In the genomic region with DNA sequence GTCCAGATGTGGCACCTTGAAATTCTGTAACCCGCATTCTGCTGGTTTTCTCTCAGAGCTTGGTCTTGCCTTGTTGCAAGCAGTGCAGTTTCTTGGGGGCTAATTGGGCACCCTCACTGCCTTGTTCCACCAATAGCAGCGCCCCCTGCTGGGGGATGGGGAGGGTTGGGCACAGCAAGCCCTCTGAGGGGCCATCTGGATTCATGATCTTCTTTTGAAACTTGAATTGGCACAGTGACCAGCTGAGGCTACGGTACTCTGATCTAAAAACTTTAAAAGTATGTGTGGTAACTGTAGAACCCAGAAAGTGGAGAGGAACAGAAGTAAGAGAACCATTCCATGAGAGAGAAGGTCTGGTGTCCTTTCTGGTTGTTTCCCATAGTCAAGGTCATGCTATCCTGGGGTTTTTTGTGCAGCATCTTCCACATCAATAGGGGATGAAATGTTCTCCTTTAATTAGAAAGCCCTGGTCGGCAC, we compare ENCODE assay signal across 1 cellular context.
TF ChIP-seq lines count a peak whose summit lies in the region.

No MANE protein-coding gene starts in this region.

TF ChIP-seq in K562, 482 proteins besides CTCF, POLR2A, EP300 and RAD21 (continued from another document and continues in another):
- TF ChIP-seq ZFP30 (CRISPR knock-in tag; IDR thresholded peaks at IDR 0.05; ENCODE audit: borderline replicate concordance) (no peak), GATAD2A (IDR thresholded peaks at IDR 0.05) (no peak), DIDO1 (tag; IDR thresholded peaks at IDR 0.05; ENCODE audit: low read depth) (no peak), FOXK1 (CRISPR knock-in tag; IDR thresholded peaks at IDR 0.05; ENCODE audit: borderline replicate concordance) (no peak), MTA1 (IDR thresholded peaks at IDR 0.05; ENCODE audit: borderline replicate concordance) (peak; percentile 20; the same call in 1 of the 2 replicates), ZBTB8A (IDR thresholded peaks at IDR 0.05; ENCODE audit: partially characterized antibody) (no peak), ZNF696 (CRISPR knock-in tag; conservative IDR thresholded peaks at IDR 0.05) (0 out of 2 replicates have a peak, but pooled peaks have one; percentile 63), C11orf30 (IDR thresholded peaks at IDR 0.05; ENCODE audit: low read depth) (no peak), HOXB6 (CRISPR knock-in tag; IDR thresholded peaks at IDR 0.05; ENCODE audit: borderline replicate concordance) (no peak), GABPA (tag; conservative IDR thresholded peaks at IDR 0.05; ENCODE audit: low read depth) (no peak), CBX1 (IDR thresholded peaks at IDR 0.05; ENCODE audit: low read depth) (no peak), PPARD (CRISPR knock-in tag; IDR thresholded peaks at IDR 0.05) (no peak), ILF3 (IDR thresholded peaks at IDR 0.05; ENCODE audit: borderline replicate concordance) (no peak; the same call in 1 of the 2 replicates), HSF4 (CRISPR knock-in tag; IDR thresholded peaks at IDR 0.05; ENCODE audit: borderline replicate concordance) (no peak), MAFK (IDR thresholded peaks at IDR 0.05; ENCODE audit: low read length) (no peak), PRMT5 (CRISPR knock-in tag; IDR thresholded peaks at IDR 0.05) (no peak), NUFIP1 (IDR thresholded peaks at IDR 0.05; ENCODE audit: partially characterized antibody) (no peak), HDAC3 (IDR thresholded peaks at IDR 0.05; ENCODE audit: borderline replicate concordance, partially characterized antibody) (no peak), NCOA6 (IDR thresholded peaks at IDR 0.05) (no peak), ZNF121 (CRISPR knock-in tag; conservative IDR thresholded peaks at IDR 0.05) (no peak), ZC3H8 (IDR thresholded peaks at IDR 0.05) (no peak), ELF1 (tag; IDR thresholded peaks at IDR 0.05) (no peak; the same call in 1 of the 2 replicates), ZNF253 (CRISPR knock-in tag; conservative IDR thresholded peaks at IDR 0.05) (no peak; the same call in 1 of the 2 replicates), KLF10 (CRISPR knock-in tag; IDR thresholded peaks at IDR 0.05) (no peak), CBX3 (IDR thresholded peaks at IDR 0.05; ENCODE audit: borderline replicate concordance in 1 of 2, low read length in 2 of 2) (no peak), ZNF212 (CRISPR knock-in tag; IDR thresholded peaks at IDR 0.05) (no peak), SRSF9 (IDR thresholded peaks at IDR 0.05; ENCODE audit: borderline replicate concordance, low read depth, low read length) (no peak), ZNF175 (CRISPR knock-in tag; IDR thresholded peaks at IDR 0.05; ENCODE audit: low read depth) (no peak), MYBL2 (IDR thresholded peaks at IDR 0.05; ENCODE audit: low read depth) (no peak), MYBL2 (CRISPR knock-in tag; IDR thresholded peaks at IDR 0.05; ENCODE audit: borderline replicate concordance) (no peak), BRD4 (IDR thresholded peaks at IDR 0.05) (0 out of 2 replicates have a peak, but pooled peaks have one; percentile 58), NR1H2 (CRISPR knock-in tag; IDR thresholded peaks at IDR 0.05) (no peak), FIP1L1 (IDR thresholded peaks at IDR 0.05; ENCODE audit: low read depth, low read length, poor library complexity, severe bottlenecking) (no peak), SMARCB1 (IDR thresholded peaks at IDR 0.05; ENCODE audit: insufficient read length, low read depth) (no peak), NELFE (IDR thresholded peaks at IDR 0.05; ENCODE audit: insufficient read depth, insufficient read length) (no peak), DACH1 (IDR thresholded peaks at IDR 0.05; ENCODE audit: partially characterized antibody) (no peak), RNF2 (IDR thresholded peaks at IDR 0.05) (no peak), PHF8 (IDR thresholded peaks at IDR 0.05; ENCODE audit: borderline replicate concordance, low read length) (no peak), CTBP1 (IDR thresholded peaks at IDR 0.05; ENCODE audit: borderline replicate concordance) (peak; percentile 62; the same call in 1 of the 2 replicates), NEUROD1 (IDR thresholded peaks at IDR 0.05; ENCODE audit: borderline replicate concordance, low read depth, low read length, partially characterized antibody) (no peak), CHD4 (IDR thresholded peaks at IDR 0.05; ENCODE audit: insufficient read depth, insufficient replicate concordance, low read depth, low read length, poor library complexity, severe bottlenecking) (no peak), ZNF695 (CRISPR knock-in tag; IDR thresholded peaks at IDR 0.05) (peak; percentile 69; the same call in 1 of the 2 replicates), RBBP5 (IDR thresholded peaks at IDR 0.05; ENCODE audit: borderline replicate concordance, insufficient read depth, low read length, poor library complexity, severe bottlenecking) (no peak), MTF1 (CRISPR knock-in tag; IDR thresholded peaks at IDR 0.05; ENCODE audit: borderline replicate concordance) (no peak), ZNF57 (CRISPR knock-in tag; IDR thresholded peaks at IDR 0.05) (peak; percentile 56; the same call in 1 of the 2 replicates), ZNF324 (CRISPR knock-in tag; IDR thresholded peaks at IDR 0.05) (0 out of 2 replicates have a peak, but pooled peaks have one; percentile 46), FOXJ3 (CRISPR knock-in tag; IDR thresholded peaks at IDR 0.05) (no peak), CCNT2 (IDR thresholded peaks at IDR 0.05; ENCODE audit: borderline replicate concordance, extremely low read depth, insufficient read length, low read depth, low read length) (no peak), POLR2G (IDR thresholded peaks at IDR 0.05; ENCODE audit: low read depth, low read length) (no peak), ETV5 (CRISPR knock-in tag; IDR thresholded peaks at IDR 0.05; ENCODE audit: low read depth) (no peak; the same call in 1 of the 2 replicates), HEY1 (CRISPR knock-in tag; IDR thresholded peaks at IDR 0.05; ENCODE audit: borderline replicate concordance) (no peak)
- TF ChIP-seq, protein P1, sequence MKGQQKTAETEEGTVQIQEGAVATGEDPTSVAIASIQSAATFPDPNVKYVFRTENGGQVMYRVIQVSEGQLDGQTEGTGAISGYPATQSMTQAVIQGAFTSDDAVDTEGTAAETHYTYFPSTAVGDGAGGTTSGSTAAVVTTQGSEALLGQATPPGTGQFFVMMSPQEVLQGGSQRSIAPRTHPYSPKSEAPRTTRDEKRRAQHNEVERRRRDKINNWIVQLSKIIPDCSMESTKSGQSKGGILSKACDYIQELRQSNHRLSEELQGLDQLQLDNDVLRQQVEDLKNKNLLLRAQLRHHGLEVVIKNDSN (CRISPR knock-in tag; IDR thresholded peaks at IDR 0.05): no peak; the same call in none of the 2 replicates
- TF ChIP-seq, protein P2, sequence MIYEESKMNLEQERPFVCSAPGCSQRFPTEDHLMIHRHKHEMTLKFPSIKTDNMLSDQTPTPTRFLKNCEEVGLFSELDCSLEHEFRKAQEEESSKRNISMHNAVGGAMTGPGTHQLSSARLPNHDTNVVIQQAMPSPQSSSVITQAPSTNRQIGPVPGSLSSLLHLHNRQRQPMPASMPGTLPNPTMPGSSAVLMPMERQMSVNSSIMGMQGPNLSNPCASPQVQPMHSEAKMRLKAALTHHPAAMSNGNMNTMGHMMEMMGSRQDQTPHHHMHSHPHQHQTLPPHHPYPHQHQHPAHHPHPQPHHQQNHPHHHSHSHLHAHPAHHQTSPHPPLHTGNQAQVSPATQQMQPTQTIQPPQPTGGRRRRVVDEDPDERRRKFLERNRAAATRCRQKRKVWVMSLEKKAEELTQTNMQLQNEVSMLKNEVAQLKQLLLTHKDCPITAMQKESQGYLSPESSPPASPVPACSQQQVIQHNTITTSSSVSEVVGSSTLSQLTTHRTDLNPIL (CRISPR knock-in tag; IDR thresholded peaks at IDR 0.05): no peak
- TF ChIP-seq, protein P3, sequence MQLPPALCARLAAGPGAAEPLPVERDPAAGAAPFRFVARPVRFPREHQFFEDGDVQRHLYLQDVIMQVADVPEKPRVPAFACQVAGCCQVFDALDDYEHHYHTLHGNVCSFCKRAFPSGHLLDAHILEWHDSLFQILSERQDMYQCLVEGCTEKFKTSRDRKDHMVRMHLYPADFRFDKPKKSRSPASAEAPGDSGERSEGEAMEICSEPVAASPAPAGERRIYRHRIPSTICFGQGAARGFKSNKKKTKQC (CRISPR knock-in tag; IDR thresholded peaks at IDR 0.05): peak; percentile 75; the same call in 1 of the 2 replicates
- TF ChIP-seq, protein P4, sequence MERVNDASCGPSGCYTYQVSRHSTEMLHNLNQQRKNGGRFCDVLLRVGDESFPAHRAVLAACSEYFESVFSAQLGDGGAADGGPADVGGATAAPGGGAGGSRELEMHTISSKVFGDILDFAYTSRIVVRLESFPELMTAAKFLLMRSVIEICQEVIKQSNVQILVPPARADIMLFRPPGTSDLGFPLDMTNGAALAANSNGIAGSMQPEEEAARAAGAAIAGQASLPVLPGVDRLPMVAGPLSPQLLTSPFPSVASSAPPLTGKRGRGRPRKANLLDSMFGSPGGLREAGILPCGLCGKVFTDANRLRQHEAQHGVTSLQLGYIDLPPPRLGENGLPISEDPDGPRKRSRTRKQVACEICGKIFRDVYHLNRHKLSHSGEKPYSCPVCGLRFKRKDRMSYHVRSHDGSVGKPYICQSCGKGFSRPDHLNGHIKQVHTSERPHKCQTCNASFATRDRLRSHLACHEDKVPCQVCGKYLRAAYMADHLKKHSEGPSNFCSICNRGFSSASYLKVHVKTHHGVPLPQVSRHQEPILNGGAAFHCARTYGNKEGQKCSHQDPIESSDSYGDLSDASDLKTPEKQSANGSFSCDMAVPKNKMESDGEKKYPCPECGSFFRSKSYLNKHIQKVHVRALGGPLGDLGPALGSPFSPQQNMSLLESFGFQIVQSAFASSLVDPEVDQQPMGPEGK (CRISPR knock-in tag; IDR thresholded peaks at IDR 0.05; ENCODE audit: borderline replicate concordance): no peak
- TF ChIP-seq, protein P5, sequence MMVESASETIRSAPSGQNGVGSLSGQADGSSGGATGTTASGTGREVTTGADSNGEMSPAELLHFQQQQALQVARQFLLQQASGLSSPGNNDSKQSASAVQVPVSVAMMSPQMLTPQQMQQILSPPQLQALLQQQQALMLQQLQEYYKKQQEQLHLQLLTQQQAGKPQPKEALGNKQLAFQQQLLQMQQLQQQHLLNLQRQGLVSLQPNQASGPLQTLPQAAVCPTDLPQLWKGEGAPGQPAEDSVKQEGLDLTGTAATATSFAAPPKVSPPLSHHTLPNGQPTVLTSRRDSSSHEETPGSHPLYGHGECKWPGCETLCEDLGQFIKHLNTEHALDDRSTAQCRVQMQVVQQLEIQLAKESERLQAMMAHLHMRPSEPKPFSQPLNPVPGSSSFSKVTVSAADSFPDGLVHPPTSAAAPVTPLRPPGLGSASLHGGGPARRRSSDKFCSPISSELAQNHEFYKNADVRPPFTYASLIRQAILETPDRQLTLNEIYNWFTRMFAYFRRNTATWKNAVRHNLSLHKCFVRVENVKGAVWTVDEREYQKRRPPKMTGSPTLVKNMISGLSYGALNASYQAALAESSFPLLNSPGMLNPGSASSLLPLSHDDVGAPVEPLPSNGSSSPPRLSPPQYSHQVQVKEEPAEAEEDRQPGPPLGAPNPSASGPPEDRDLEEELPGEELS (CRISPR knock-in tag; IDR thresholded peaks at IDR 0.05; ENCODE audit: borderline replicate concordance): no peak
- TF ChIP-seq, protein P6, sequence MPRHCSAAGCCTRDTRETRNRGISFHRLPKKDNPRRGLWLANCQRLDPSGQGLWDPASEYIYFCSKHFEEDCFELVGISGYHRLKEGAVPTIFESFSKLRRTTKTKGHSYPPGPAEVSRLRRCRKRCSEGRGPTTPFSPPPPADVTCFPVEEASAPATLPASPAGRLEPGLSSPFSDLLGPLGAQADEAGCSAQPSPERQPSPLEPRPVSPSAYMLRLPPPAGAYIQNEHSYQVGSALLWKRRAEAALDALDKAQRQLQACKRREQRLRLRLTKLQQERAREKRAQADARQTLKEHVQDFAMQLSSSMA (CRISPR knock-in tag; IDR thresholded peaks at IDR 0.05): no peak
- TF ChIP-seq, protein P7, sequence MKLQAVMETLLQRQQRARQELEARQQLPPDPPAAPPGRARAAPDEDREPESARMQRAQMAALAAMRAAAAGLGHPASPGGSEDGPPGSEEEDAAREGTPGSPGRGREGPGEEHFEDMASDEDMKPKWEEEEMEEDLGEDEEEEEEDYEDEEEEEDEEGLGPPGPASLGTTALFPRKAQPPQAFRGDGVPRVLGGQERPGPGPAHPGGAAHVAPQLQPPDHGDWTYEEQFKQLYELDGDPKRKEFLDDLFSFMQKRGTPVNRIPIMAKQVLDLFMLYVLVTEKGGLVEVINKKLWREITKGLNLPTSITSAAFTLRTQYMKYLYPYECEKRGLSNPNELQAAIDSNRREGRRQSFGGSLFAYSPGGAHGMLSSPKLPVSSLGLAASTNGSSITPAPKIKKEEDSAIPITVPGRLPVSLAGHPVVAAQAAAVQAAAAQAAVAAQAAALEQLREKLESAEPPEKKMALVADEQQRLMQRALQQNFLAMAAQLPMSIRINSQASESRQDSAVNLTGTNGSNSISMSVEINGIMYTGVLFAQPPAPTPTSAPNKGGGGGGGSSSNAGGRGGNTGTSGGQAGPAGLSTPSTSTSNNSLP (IDR thresholded peaks at IDR 0.05; ENCODE audit: borderline replicate concordance, low read depth, low read length): no peak
- TF ChIP-seq, protein P8, sequence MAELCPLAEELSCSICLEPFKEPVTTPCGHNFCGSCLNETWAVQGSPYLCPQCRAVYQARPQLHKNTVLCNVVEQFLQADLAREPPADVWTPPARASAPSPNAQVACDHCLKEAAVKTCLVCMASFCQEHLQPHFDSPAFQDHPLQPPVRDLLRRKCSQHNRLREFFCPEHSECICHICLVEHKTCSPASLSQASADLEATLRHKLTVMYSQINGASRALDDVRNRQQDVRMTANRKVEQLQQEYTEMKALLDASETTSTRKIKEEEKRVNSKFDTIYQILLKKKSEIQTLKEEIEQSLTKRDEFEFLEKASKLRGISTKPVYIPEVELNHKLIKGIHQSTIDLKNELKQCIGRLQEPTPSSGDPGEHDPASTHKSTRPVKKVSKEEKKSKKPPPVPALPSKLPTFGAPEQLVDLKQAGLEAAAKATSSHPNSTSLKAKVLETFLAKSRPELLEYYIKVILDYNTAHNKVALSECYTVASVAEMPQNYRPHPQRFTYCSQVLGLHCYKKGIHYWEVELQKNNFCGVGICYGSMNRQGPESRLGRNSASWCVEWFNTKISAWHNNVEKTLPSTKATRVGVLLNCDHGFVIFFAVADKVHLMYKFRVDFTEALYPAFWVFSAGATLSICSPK (IDR thresholded peaks at IDR 0.05; ENCODE audit: borderline replicate concordance): no peak
